ENCODE assay signal across 1 cellular context in the genomic region with DNA sequence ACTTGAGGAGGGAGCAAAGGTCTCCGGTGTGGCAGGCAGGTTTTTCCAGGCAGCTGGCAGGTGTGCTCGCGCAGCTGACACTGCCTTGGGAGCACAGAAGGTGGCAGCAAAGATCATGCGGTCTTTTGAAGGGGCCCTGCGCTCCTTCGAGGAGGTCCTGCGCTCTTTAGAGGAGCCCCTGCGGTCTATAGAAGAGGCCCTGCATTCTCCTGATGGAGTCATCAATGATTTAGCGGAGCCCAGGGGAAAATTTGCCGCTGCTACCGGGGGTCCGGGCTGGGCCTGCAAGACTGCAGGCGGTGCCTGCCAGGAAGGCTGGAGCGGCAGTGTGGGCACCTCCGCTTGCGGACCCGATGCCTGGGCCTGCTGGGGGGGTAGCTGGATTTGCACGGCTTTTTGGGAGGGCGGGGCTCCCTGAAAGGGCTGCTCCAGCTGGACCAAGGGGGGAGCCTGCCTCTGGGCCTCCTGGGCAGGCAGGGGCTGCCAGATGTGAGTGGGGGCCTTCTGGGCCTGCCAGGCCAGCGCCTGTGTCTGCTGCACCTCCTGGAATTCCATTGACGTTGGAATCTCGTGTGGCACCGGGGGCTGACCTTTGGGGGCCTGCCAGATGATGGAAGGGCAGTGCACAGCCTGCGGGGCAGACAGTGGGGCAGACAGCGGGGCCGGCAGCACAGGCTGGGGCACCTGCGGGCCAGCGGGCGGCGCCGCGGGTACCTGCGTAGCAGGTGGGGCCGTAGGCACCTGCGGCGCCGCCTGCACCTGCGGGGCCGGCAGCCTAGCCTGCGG.
TF ChIP-seq lines count a peak whose summit lies in the region.

No MANE protein-coding gene starts in this region.

TF ChIP-seq in K562, 482 proteins besides CTCF, POLR2A, EP300 and RAD21:
- TF ChIP-seq SIN3B (IDR thresholded peaks at IDR 0.05; ENCODE audit: low read depth) (no peak), HDAC2 (IDR thresholded peaks at IDR 0.05) (no peak), ZFP30 (CRISPR knock-in tag; IDR thresholded peaks at IDR 0.05; ENCODE audit: borderline replicate concordance) (no peak), SMC3 (conservative IDR thresholded peaks at IDR 0.05; ENCODE audit: insufficient read depth, low read depth, low read length) (no peak; the same call in 1 of the 2 replicates), KLF1 (tag; IDR thresholded peaks at IDR 0.05) (no peak), SMAD3 (CRISPR knock-in tag; conservative IDR thresholded peaks at IDR 0.05) (no peak), SREBF2 (CRISPR knock-in tag; IDR thresholded peaks at IDR 0.05) (no peak), ATF1 (CRISPR knock-in tag; IDR thresholded peaks at IDR 0.05) (no peak), ATF1 (tag; IDR thresholded peaks at IDR 0.05) (no peak)
- TF ChIP-seq, protein P1, sequence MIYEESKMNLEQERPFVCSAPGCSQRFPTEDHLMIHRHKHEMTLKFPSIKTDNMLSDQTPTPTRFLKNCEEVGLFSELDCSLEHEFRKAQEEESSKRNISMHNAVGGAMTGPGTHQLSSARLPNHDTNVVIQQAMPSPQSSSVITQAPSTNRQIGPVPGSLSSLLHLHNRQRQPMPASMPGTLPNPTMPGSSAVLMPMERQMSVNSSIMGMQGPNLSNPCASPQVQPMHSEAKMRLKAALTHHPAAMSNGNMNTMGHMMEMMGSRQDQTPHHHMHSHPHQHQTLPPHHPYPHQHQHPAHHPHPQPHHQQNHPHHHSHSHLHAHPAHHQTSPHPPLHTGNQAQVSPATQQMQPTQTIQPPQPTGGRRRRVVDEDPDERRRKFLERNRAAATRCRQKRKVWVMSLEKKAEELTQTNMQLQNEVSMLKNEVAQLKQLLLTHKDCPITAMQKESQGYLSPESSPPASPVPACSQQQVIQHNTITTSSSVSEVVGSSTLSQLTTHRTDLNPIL (CRISPR knock-in tag; IDR thresholded peaks at IDR 0.05): no peak
- TF ChIP-seq, protein P2, sequence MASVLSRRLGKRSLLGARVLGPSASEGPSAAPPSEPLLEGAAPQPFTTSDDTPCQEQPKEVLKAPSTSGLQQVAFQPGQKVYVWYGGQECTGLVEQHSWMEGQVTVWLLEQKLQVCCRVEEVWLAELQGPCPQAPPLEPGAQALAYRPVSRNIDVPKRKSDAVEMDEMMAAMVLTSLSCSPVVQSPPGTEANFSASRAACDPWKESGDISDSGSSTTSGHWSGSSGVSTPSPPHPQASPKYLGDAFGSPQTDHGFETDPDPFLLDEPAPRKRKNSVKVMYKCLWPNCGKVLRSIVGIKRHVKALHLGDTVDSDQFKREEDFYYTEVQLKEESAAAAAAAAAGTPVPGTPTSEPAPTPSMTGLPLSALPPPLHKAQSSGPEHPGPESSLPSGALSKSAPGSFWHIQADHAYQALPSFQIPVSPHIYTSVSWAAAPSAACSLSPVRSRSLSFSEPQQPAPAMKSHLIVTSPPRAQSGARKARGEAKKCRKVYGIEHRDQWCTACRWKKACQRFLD (CRISPR knock-in tag; IDR thresholded peaks at IDR 0.05): no peak
